8 cellular contexts compared by ENCODE assay signal in the genomic region with DNA sequence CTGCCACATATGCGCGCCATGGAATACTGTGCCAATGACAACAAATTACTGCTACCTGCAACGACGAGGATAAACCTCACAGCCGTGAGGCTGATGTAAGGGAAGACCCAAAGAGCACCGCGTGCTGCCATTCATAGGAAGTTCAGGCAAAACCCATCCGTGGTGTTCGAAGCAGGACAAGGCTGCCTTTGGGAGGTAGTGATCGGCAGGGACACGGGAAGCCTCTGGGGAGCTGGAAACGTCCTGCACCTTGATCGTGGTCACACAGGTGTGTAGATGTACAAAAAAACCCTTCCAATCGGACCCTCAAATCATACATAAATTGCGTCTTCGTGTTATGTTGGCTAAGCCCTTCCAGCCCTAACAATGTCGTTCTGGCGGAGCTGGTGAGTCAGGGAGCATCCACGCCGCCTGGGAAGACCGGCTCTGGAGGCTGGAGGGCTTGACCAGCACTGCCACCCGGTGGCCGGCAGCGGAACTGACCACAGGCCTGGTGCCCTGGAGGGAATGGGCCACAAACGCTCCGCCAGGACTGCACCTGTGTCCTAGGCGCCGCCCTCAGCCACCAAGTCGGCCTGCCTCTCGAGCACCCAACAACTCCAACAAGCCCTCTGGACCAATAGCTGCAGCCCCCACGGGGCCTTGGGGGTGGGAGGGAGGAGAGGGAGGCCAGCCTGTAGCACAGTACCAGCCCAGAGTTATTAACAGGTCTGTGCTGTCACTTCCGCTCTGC. TPM values are rescaled to one million over a fixed set of nuclear protein-coding genes. Genes with fewer than 3 reads are reported as not detected.
DNase-seq lines count a peak whose midpoint lies in the region; ATAC-seq, FAIRE-seq and TF ChIP-seq lines count a peak whose summit lies in the region.

No MANE protein-coding gene starts in this region.

- TF ChIP-seq CTCF in H1 (IDR thresholded peaks at IDR 0.05; ENCODE audit: control extremely low read depth in 1 of 3, insufficient read depth in 1 of 3, low read depth in 1 of 3, low read length in 3 of 3) = peak in 2 of 3 experiments; percentile 98 to 99; a peak in 3 of 4 replicates

- H3K18ac ChIP-seq in H1 (ENCODE audit: extremely low read depth, low read length) = no peak overlapping the region

- peak; percentile 76 for FAIRE-seq in H1 (lab: Jason Lieb, UNC)

- no peak overlapping the region for H3K14ac ChIP-seq in H1 (ENCODE audit: insufficient read length)

- peak; percentile 96 for TF ChIP-seq RAD21 in H1 (IDR thresholded peaks at IDR 0.05 in 1 of 2, conservative IDR thresholded peaks at IDR 0.05 in 1 of 2; ENCODE audit: low read depth in 2 of 2, low read length in 2 of 2)

- peaks cover 0 to 6% (median 5%) of the 10 kb centered on the region in 4 experiments; a peak in 3 of 7 replicates for H3K4me1 ChIP-seq in H1 (replicated peaks in 1 of 4; ENCODE audit: control insufficient read depth in 3 of 4, insufficient read depth in 4 of 4, low read length in 3 of 4)

- WGBS in H1 (ENCODE audit: extremely low coverage in 1 of 2, insufficient coverage in 1 of 2, insufficient read length in 1 of 2, insufficient replicate concordance in 2 of 2, low coverage in 1 of 2, low lambda C conversion rate in 2 of 2, missing lambda C conversion rate in 1 of 2), 2 experiments = 30% methylated on average over 31 of the region's 32 CpGs; no CpG with 5 or more reads in 1 of the 2 experiments

- H4K20me1 ChIP-seq in H1 (replicated peaks in 1 of 2; ENCODE audit: control insufficient read depth in 1 of 2, insufficient read depth in 2 of 2, low read length in 2 of 2) = no peaks in the 10 kb centered on the region

- H3K27ac ChIP-seq in H1 (ENCODE audit: low read depth, low read length) = no peak overlapping the region

- H4K5ac ChIP-seq in H1 (ENCODE audit: insufficient read length, low read depth, low read length) = no peak overlapping the region

- no peak for TF ChIP-seq POLR2A in H1 (IDR thresholded peaks at IDR 0.05; ENCODE audit: control extremely low read depth in 1 of 2, low read depth in 2 of 2, low read length in 2 of 2)

- H2BK5ac ChIP-seq in H1 (ENCODE audit: low read depth, low read length) = no peak overlapping the region

- no peaks in the 10 kb centered on the region for H3K79me1 ChIP-seq in H1 (ENCODE audit: low read depth, low read length)

- H4K8ac ChIP-seq in H1 (ENCODE audit: extremely low read depth, insufficient read depth, low read length) = no peak overlapping the region

- H4K91ac ChIP-seq in H1 (replicated peaks; ENCODE audit: insufficient read length, low read length) = no peak overlapping the region

- no peak overlapping the region for H2AK5ac ChIP-seq in H1 (ENCODE audit: low read depth, low read length)

- H3K4ac ChIP-seq in H1 (replicated peaks; ENCODE audit: insufficient read length, low read depth, low read length) = no peak overlapping the region

- H3K23ac ChIP-seq in H1 (ENCODE audit: insufficient read length) = no peak overlapping the region

- H2BK15ac ChIP-seq in H1 (ENCODE audit: low read length) = peak overlapping the region; percentile 73

- CTCF ChIA-PET in H1 (lab: Charles Lee; ENCODE audit: partially characterized antibody) = interaction anchor here (0.8 to 10.3 kb wide), 49 partner anchors 9 to 293 kb away, joined by 3 to 171 read pairs (median 5); partner anchors contain the start of gene ITPRIPL1

- H2BK120ac ChIP-seq in H1 (replicated peaks; ENCODE audit: low read depth, low read length) = no peak overlapping the region

- H2BK12ac ChIP-seq in H1 (ENCODE audit: low read depth, low read length) = peak overlapping the region; percentile 12; the same call in 1 of the 2 replicates

- H3K9ac ChIP-seq in H1 (replicated peaks in 1 of 4; ENCODE audit: extremely low read depth in 1 of 4, low read depth in 3 of 4, low read length in 3 of 4) = no peak overlapping the region

- H2AFZ ChIP-seq in H1 (ENCODE audit: low read length) = peak overlapping the region; percentile 94

- H3K4me2 ChIP-seq in H1 (ENCODE audit: insufficient read depth in 1 of 2, low read depth in 2 of 2, low read length in 2 of 2) = peak overlapping the region; percentile 14 to 70

- H3K56ac ChIP-seq in H1 (replicated peaks; ENCODE audit: insufficient read length, low read depth, low read length) = no peak overlapping the region

- DNase-seq in AG08395 (ENCODE audit: low spot score) (peak; percentile 91), NCI-H510A (lab: John Stamatoyannopoulos, UW) (peak; percentile 67), H1 (ENCODE audit: low read depth in 1 of 2, low spot score in 2 of 2) (peak; percentile 90 to 99), medulla oblongata (ENCODE audit: extremely low spot score) (peak; percentile 88)
- DNase-seq in activated CD4-positive, alpha-beta T cell treated with anti-CD3 and anti-CD28 coated beads, Interleukin-2, amount 50 U/mL, for 48 hours = peak; percentile 84 to 88
- DNase-seq in stimulated activated CD8-positive, alpha-beta memory T cell treated with anti-CD3 and anti-CD28 coated beads, Interleukin-15, amount 100 ng/mL, for 48 hours (ENCODE audit: low read depth in 2 of 2) = peak; percentile 56 to 63

- H3K27me3 ChIP-seq in H1 (replicated peaks in 1 of 4; ENCODE audit: control insufficient read depth in 3 of 4, extremely low read depth in 1 of 4, insufficient read depth in 3 of 4, low read length in 3 of 4) = peaks cover 4 to 14% (median 10%) of the 10 kb centered on the region in 4 experiments

- POLR2A ChIA-PET in H1 (lab: Charles Lee; ENCODE audit: partially characterized antibody) = interaction anchor here (1.2 kb wide), 1 partner anchor 24 kb away, joined by 3 read pairs; no protein-coding TSS in a partner anchor

- H3K9me3 ChIP-seq in H1 (ENCODE audit: insufficient read depth in 2 of 2, low read depth in 1 of 2, low read length in 1 of 2) = no peaks in the 10 kb centered on the region

- no peaks in the 10 kb centered on the region for H3K79me2 ChIP-seq in H1 (ENCODE audit: control insufficient read depth in 1 of 2, insufficient read depth in 2 of 2, low read length in 2 of 2)

- peak overlapping the region in 3 of 4 experiments; percentile 28 to 53 (median 40); a peak in 6 of 8 replicates for H3K4me3 ChIP-seq in H1 (ENCODE audit: extremely low read depth in 1 of 4, insufficient read depth in 2 of 4, low read depth in 3 of 4, low read length in 4 of 4)

- TF ChIP-seq EP300 in H1 (IDR thresholded peaks at IDR 0.05; ENCODE audit: borderline replicate concordance in 1 of 2, low read depth in 2 of 2, low read length in 2 of 2) = no peak

- no peaks in the 10 kb centered on the region for H3K36me3 ChIP-seq in H1 (ENCODE audit: control insufficient read depth in 2 of 4, insufficient read depth in 4 of 4, low read length in 3 of 4)

- H2BK20ac ChIP-seq in H1 (ENCODE audit: low read length) = no peak overlapping the region; the same call in 1 of the 2 replicates

- ATAC-seq in GM18520 (IDR thresholded peaks at IDR 0.05; ENCODE audit: unreplicated experiment) = peak; percentile 60
- peak; percentile 70 for ATAC-seq in HG03175 (IDR thresholded peaks at IDR 0.05; ENCODE audit: unreplicated experiment)

- no peaks in the 10 kb centered on the region; the same call in 1 of the 2 replicates for H3K23me2 ChIP-seq in H1 (ENCODE audit: low read depth, low read length)

TF ChIP-seq in H1, 55 proteins besides CTCF, POLR2A, EP300 and RAD21:
- TF ChIP-seq KDM4A (IDR thresholded peaks at IDR 0.05; ENCODE audit: low read depth, low read length, severe bottlenecking) (peak; percentile 40), JUND (IDR thresholded peaks at IDR 0.05; ENCODE audit: low read length) (0 out of 2 replicates have a peak, but pooled peaks have one; percentile 64), E2F6 (IDR thresholded peaks at IDR 0.05) (peak; percentile 80), MAX (IDR thresholded peaks at IDR 0.05) (peak; percentile 71), TBP (IDR thresholded peaks at IDR 0.05; ENCODE audit: low read depth, low read length) (no peak), ASH2L (IDR thresholded peaks at IDR 0.05; ENCODE audit: low read length) (peak; percentile 41), YY1 (IDR thresholded peaks at IDR 0.05; ENCODE audit: low read depth, low read length) (0 out of 2 replicates have a peak, but pooled peaks have one; percentile 33), CREB1 (IDR thresholded peaks at IDR 0.05) (0 out of 2 replicates have a peak, but pooled peaks have one; percentile 18), CBX8 (IDR thresholded peaks at IDR 0.05; ENCODE audit: borderline replicate concordance, low read depth, low read length) (no peak)

RNA-seq across cellular contexts. Expression of gene NEURL3, which starts 4.1 kb away (rescaled TPM):
- total RNA-seq in H1 (2021; fragmentation: NEBNext Ultra II Directional; extraction: Animal tissue kit (Norgen Biotek cat#: 25700)) = not detected in 2 replicates
- 0.03 TPM in 1 of 2 replicates, not detected in the other for polyA plus RNA-seq in H1 (2011; rRNA removed)
- not detected for polyA plus RNA-seq in H1 (2011; cell fraction: cytosol; rRNA removed)
- not detected for polyA plus RNA-seq in H1 (2011; cell fraction: nucleus; rRNA removed)
- not detected in 4 replicates for polyA plus RNA-seq in H1 (2012, experiment 1 of 2)
- polyA plus RNA-seq in H1 (2012, experiment 2 of 2) = not detected
- polyA plus RNA-seq in H1 (2013, experiment 1 of 2) = not detected
- not detected for polyA plus RNA-seq in H1 (2013, experiment 2 of 2)
- polyA minus RNA-seq in H1 (2011; rRNA and poly(A)+ RNA removed) = not detected in 2 replicates
- not detected for polyA minus RNA-seq in H1 (2011; cell fraction: cytosol; rRNA and poly(A)+ RNA removed)
- polyA minus RNA-seq in H1 (2011; cell fraction: nucleus; rRNA and poly(A)+ RNA removed) = not detected

RNA-seq across cellular contexts. Expression of gene ARID5A, which starts 27.3 kb away (rescaled TPM):
- total RNA-seq in H1 (2021; fragmentation: NEBNext Ultra II Directional; extraction: Animal tissue kit (Norgen Biotek cat#: 25700)) = 4.4 and 5.3 TPM in 2 replicates
- 3.3 and 3.8 TPM in 2 replicates for polyA plus RNA-seq in H1 (2011; rRNA removed)
- polyA plus RNA-seq in H1 (2011; cell fraction: cytosol; rRNA removed) = 2.8 TPM
- 5.1 TPM for polyA plus RNA-seq in H1 (2011; cell fraction: nucleus; rRNA removed)
- polyA plus RNA-seq in H1 (2012, experiment 1 of 2) = 1.8 to 4.2 TPM (median 3.5 TPM) in 4 replicates
- 3.3 TPM for polyA plus RNA-seq in H1 (2012, experiment 2 of 2)
- polyA plus RNA-seq in H1 (2013, experiment 1 of 2) = 4.2 TPM
- 4.2 TPM for polyA plus RNA-seq in H1 (2013, experiment 2 of 2)
- polyA minus RNA-seq in H1 (2011; rRNA and poly(A)+ RNA removed) = 0.76 and 1.4 TPM in 2 replicates
- 4.3 TPM for polyA minus RNA-seq in H1 (2011; cell fraction: cytosol; rRNA and poly(A)+ RNA removed)
- polyA minus RNA-seq in H1 (2011; cell fraction: nucleus; rRNA and poly(A)+ RNA removed) = 3.3 TPM
